ENCODE assay signal across 8 cellular contexts in genomic region chr19:29714371-29714952, GRCh38. TPM values are rescaled to one million over a fixed set of nuclear protein-coding genes. Genes with fewer than 3 reads are reported as not detected.
DNase-seq lines count a peak whose midpoint lies in the region; ATAC-seq and TF ChIP-seq lines count a peak whose summit lies in the region.

No MANE protein-coding gene starts in this region.

- no peak for TF ChIP-seq POLR2A in stomach (IDR thresholded peaks at IDR 0.05)

- TF ChIP-seq CTCF in LNCaP clone FGC (IDR thresholded peaks at IDR 0.05; ENCODE audit: control insufficient read depth, extremely low read depth, insufficient read depth) (no peak), stomach (IDR thresholded peaks at IDR 0.05) (no peak)

- no peaks in the 10 kb centered on the region for H3K27me3 ChIP-seq in BLaER1 treated with 17β-estradiol and CSF1 and Interleukin-3, amounts not matched to agents 10 nM and 100 nM
- no peaks in the 10 kb centered on the region for H3K27me3 ChIP-seq in stomach

- H3K4me1 Mint-ChIP-seq in activated naive CD8-positive, alpha-beta T cell treated with anti-CD3 and anti-CD28 coated beads, Interleukin-2, amount 10 ng/mL, durations not matched to agents 7 days and 5 days = peaks cover 50% of the 10 kb centered on the region

- H3K4me3 Mint-ChIP-seq in activated naive CD8-positive, alpha-beta T cell treated with anti-CD3 and anti-CD28 coated beads, Interleukin-2, amount 10 ng/mL, durations not matched to agents 7 days and 5 days = peak overlapping the region; percentile 91

- peaks cover 22 to 53% (median 39%) of the 10 kb centered on the region in 11 experiments; a peak in 20 of 22 replicates for H4K20me1 ChIP-seq in BLaER1 treated with 17β-estradiol and CSF1 and Interleukin-3, amounts not matched to agents 10 nM and 100 nM

- H3K4me2 ChIP-seq in BLaER1 treated with 17β-estradiol and CSF1 and Interleukin-3, amounts not matched to agents 10 nM and 100 nM = peak overlapping the region; percentile 90 to 99 (median 95)

- POLR2A ChIA-PET in activated naive CD8-positive, alpha-beta T cell treated with anti-CD3 and anti-CD28 coated beads, Interleukin-2, amount 10 ng/mL, durations not matched to agents 7 days and 5 days (lab: Charles Lee) = interaction anchor here (0.6 to 8.2 kb wide), 19 partner anchors 8 to 227 kb away, joined by 3 to 96 read pairs (median 6); partner anchors contain the start of genes PLEKHF1, POP4 and URI1

- no peaks in the 10 kb centered on the region for H3K9me3 ChIP-seq in BLaER1 treated with 17β-estradiol and CSF1 and Interleukin-3, amounts not matched to agents 10 nM and 100 nM (replicated peaks in 1 of 11)
- H3K9me3 ChIP-seq in iPS-18c (ENCODE audit: control insufficient read depth, insufficient read depth, low read length) (no peaks in the 10 kb centered on the region), stomach (no peaks in the 10 kb centered on the region)

- peaks cover 0 to 35% (median 6%) of the 10 kb centered on the region in 11 experiments; a peak in 10 of 22 replicates for H3K36me3 ChIP-seq in BLaER1 treated with 17β-estradiol and CSF1 and Interleukin-3, amounts not matched to agents 10 nM and 100 nM
- H3K36me3 ChIP-seq in stomach = peaks cover 0 to 9% (median 0%) of the 10 kb centered on the region in 4 donors

- peak overlapping the region; percentile 87 to 98 (median 94) for H3K4me3 ChIP-seq in BLaER1 treated with 17β-estradiol and CSF1 and Interleukin-3, amounts not matched to agents 10 nM and 100 nM
- H3K4me3 ChIP-seq in LNCaP clone FGC (ENCODE audit: low read depth, low read length) = peak overlapping the region; percentile 64
- H3K4me3 ChIP-seq in iPS-18c (ENCODE audit: insufficient read depth, low read depth, low read length) = peak overlapping the region; percentile 73
- H3K4me3 ChIP-seq in stomach = peak overlapping the region; percentile 86 to 95 (median 88)

- 11 to 26% (median 18%) methylated on average over 9 to 15 of the region's 15 CpGs for whole genome bisulfite sequencing in stomach, 5 donors

- intact Hi-C loops in stomach (cut with DNase I; ENCODE audit: low total_unique reads) = loop anchor here (5.0 kb wide), 1 partner anchor 102 kb away; no protein-coding TSS in a partner anchor

- peak; percentile 12 for ATAC-seq in GM21381 (IDR thresholded peaks at IDR 0.05; ENCODE audit: unreplicated experiment)
- peak; percentile 54 for ATAC-seq in activated naive CD8-positive, alpha-beta T cell treated with anti-CD3 and anti-CD28 coated beads, Interleukin-2, amount 10 ng/mL, durations not matched to agents 7 days and 5 days (ENCODE audit: low read depth)

- H3K9ac ChIP-seq in BLaER1 treated with 17β-estradiol and CSF1 and Interleukin-3, amounts not matched to agents 10 nM and 100 nM = peak overlapping the region; percentile 95 to 99 (median 98)

- H3K27ac ChIP-seq in BLaER1 treated with 17β-estradiol and CSF1 and Interleukin-3, amounts not matched to agents 10 nM and 100 nM = peak overlapping the region; percentile 96 to 99 (median 98)
- H3K27ac ChIP-seq in stomach = peak overlapping the region; percentile 89 to 98 (median 94)

- peaks cover 10% of the 10 kb centered on the region for H3K36me3 Mint-ChIP-seq in activated naive CD8-positive, alpha-beta T cell treated with anti-CD3 and anti-CD28 coated beads, Interleukin-2, amount 10 ng/mL, durations not matched to agents 7 days and 5 days

- no peak for DNase-seq in LNCaP clone FGC (ENCODE audit: low read depth)
- no peak for DNase-seq in activated naive CD8-positive, alpha-beta T cell treated with anti-CD3 and anti-CD28 coated beads, Interleukin-2, amount 10 ng/mL, durations not matched to agents 7 days and 5 days
- DNase-seq in stomach = no peak
- no peak for DNase-seq in cerebellar cortex (ENCODE audit: low spot score)
- no peak for DNase-seq in NCI-H510A (lab: John Stamatoyannopoulos, UW)

- H3K27me3 Mint-ChIP-seq in activated naive CD8-positive, alpha-beta T cell treated with anti-CD3 and anti-CD28 coated beads, Interleukin-2, amount 10 ng/mL, durations not matched to agents 7 days and 5 days = no peaks in the 10 kb centered on the region

- H3K4me1 ChIP-seq in BLaER1 treated with 17β-estradiol and CSF1 and Interleukin-3, amounts not matched to agents 10 nM and 100 nM = peaks cover 49 to 64% (median 60%) of the 10 kb centered on the region in 10 experiments
- H3K4me1 ChIP-seq in stomach = peaks cover 19 to 65% (median 45%) of the 10 kb centered on the region in 4 donors

- no peak for TF ChIP-seq EP300 in stomach (IDR thresholded peaks at IDR 0.05)

- H3K9me3 Mint-ChIP-seq in activated naive CD8-positive, alpha-beta T cell treated with anti-CD3 and anti-CD28 coated beads, Interleukin-2, amount 10 ng/mL, durations not matched to agents 7 days and 5 days = no peaks in the 10 kb centered on the region

- peak overlapping the region; percentile 92 for H3K27ac Mint-ChIP-seq in activated naive CD8-positive, alpha-beta T cell treated with anti-CD3 and anti-CD28 coated beads, Interleukin-2, amount 10 ng/mL, durations not matched to agents 7 days and 5 days

RNA-seq across cellular contexts. Expression of gene C19orf12, which starts 0.6 kb away (rescaled TPM):
- 10 to 100 TPM; 31.8 to 38.2 TPM for total RNA-seq in activated naive CD8-positive, alpha-beta T cell treated with anti-CD3 and anti-CD28 coated beads, Interleukin-2, amount 10 ng/mL, durations not matched to agents 7 days and 5 days
- 10 to 100 TPM in 4 of 5 donors, 1 to 10 TPM in 1; 4.6 to 67.2 (median 33.0) TPM for total RNA-seq in stomach
- polyA plus RNA-seq in stomach = 10 to 100 TPM in 2 of 3 donors, 1 to 10 TPM in 1; 9.9 to 15.3 (median 13.7) TPM

RNA-seq across cellular contexts. Expression of gene PLEKHF1, which starts 49.2 kb away (rescaled TPM):
- 10 to 100 TPM; 33.3 to 35.9 TPM for total RNA-seq in activated naive CD8-positive, alpha-beta T cell treated with anti-CD3 and anti-CD28 coated beads, Interleukin-2, amount 10 ng/mL, durations not matched to agents 7 days and 5 days
- total RNA-seq in stomach = 10 to 100 TPM in 1 of 5 donors, 1 to 10 TPM in 4; 1.8 to 13.6 (median 6.1) TPM
- 1 to 10 TPM; 5.2 to 8.4 (median 6.7) TPM for polyA plus RNA-seq in stomach
